Comparison of ENCODE assay signal across 1 cellular context in the genomic region with DNA sequence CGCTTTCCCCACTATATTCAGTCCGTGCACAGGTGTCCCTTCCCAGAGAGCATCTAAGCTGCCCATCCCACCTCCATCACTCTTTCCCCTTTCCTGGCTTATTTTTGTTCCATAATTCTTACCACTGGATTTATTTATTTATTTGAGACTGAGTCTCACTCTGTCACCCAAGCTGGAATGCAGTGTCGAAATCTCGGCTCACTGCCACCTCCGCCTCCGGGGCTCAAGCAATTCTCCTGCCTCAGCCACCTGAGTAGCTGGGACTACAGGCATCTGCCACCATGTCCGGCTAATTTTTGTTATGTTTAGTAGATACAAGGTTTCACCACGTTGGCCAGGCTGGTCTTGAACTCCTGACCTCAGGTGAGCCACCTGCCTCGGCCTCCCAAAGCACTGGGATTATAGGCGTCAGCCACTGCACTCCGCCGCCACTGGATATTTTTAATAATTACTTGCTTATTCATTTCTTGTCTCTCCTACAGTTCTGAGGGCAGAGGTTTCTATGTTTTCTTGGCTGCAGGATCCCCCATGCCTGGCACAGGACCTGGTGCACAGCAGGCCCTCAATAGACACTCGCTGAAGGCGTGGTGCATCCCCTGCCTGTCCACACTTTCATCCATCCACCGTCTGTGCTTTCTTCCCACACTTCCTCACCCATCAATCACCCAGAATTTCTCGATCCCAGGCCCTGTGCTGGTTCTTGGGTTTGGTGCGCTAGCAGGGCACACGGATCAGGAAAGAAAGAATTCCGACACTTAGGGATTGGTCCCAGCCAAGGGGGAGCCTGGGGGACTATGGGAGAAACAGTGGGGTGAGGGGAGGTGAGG.
TF ChIP-seq lines count a peak whose summit lies in the region.

No MANE protein-coding gene starts in this region.

TF ChIP-seq in GM23338, 12 proteins besides CTCF, POLR2A, EP300 and RAD21:
- TF ChIP-seq, protein P1, sequence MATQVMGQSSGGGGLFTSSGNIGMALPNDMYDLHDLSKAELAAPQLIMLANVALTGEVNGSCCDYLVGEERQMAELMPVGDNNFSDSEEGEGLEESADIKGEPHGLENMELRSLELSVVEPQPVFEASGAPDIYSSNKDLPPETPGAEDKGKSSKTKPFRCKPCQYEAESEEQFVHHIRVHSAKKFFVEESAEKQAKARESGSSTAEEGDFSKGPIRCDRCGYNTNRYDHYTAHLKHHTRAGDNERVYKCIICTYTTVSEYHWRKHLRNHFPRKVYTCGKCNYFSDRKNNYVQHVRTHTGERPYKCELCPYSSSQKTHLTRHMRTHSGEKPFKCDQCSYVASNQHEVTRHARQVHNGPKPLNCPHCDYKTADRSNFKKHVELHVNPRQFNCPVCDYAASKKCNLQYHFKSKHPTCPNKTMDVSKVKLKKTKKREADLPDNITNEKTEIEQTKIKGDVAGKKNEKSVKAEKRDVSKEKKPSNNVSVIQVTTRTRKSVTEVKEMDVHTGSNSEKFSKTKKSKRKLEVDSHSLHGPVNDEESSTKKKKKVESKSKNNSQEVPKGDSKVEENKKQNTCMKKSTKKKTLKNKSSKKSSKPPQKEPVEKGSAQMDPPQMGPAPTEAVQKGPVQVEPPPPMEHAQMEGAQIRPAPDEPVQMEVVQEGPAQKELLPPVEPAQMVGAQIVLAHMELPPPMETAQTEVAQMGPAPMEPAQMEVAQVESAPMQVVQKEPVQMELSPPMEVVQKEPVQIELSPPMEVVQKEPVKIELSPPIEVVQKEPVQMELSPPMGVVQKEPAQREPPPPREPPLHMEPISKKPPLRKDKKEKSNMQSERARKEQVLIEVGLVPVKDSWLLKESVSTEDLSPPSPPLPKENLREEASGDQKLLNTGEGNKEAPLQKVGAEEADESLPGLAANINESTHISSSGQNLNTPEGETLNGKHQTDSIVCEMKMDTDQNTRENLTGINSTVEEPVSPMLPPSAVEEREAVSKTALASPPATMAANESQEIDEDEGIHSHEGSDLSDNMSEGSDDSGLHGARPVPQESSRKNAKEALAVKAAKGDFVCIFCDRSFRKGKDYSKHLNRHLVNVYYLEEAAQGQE (IDR thresholded peaks at IDR 0.05; ENCODE audit: unreplicated experiment): no peak
- TF ChIP-seq CREB1 (CRISPR knock-in tag; IDR thresholded peaks at IDR 0.05; ENCODE audit: low read depth) (no peak), ZNF114 (CRISPR knock-in tag; IDR thresholded peaks at IDR 0.05) (no peak), ZNF331 (CRISPR knock-in tag; IDR thresholded peaks at IDR 0.05; ENCODE audit: low read depth) (no peak), STAT1 (IDR thresholded peaks at IDR 0.05; ENCODE audit: unreplicated experiment) (no peak), JUNB (IDR thresholded peaks at IDR 0.05; ENCODE audit: unreplicated experiment) (no peak), EZH2 (IDR thresholded peaks at IDR 0.05; ENCODE audit: low read depth, unreplicated experiment) (no peak), EZH2phosphoT487 (IDR thresholded peaks at IDR 0.05; ENCODE audit: unreplicated experiment) (no peak), NANOG (IDR thresholded peaks at IDR 0.05; ENCODE audit: borderline replicate concordance) (no peak), POLR2AphosphoS5 (IDR thresholded peaks at IDR 0.05; ENCODE audit: low read depth) (no peak)
- TF ChIP-seq, protein P2, sequence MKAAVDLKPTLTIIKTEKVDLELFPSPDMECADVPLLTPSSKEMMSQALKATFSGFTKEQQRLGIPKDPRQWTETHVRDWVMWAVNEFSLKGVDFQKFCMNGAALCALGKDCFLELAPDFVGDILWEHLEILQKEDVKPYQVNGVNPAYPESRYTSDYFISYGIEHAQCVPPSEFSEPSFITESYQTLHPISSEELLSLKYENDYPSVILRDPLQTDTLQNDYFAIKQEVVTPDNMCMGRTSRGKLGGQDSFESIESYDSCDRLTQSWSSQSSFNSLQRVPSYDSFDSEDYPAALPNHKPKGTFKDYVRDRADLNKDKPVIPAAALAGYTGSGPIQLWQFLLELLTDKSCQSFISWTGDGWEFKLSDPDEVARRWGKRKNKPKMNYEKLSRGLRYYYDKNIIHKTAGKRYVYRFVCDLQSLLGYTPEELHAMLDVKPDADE (IDR thresholded peaks at IDR 0.05): no peak
- TF ChIP-seq, protein P3, sequence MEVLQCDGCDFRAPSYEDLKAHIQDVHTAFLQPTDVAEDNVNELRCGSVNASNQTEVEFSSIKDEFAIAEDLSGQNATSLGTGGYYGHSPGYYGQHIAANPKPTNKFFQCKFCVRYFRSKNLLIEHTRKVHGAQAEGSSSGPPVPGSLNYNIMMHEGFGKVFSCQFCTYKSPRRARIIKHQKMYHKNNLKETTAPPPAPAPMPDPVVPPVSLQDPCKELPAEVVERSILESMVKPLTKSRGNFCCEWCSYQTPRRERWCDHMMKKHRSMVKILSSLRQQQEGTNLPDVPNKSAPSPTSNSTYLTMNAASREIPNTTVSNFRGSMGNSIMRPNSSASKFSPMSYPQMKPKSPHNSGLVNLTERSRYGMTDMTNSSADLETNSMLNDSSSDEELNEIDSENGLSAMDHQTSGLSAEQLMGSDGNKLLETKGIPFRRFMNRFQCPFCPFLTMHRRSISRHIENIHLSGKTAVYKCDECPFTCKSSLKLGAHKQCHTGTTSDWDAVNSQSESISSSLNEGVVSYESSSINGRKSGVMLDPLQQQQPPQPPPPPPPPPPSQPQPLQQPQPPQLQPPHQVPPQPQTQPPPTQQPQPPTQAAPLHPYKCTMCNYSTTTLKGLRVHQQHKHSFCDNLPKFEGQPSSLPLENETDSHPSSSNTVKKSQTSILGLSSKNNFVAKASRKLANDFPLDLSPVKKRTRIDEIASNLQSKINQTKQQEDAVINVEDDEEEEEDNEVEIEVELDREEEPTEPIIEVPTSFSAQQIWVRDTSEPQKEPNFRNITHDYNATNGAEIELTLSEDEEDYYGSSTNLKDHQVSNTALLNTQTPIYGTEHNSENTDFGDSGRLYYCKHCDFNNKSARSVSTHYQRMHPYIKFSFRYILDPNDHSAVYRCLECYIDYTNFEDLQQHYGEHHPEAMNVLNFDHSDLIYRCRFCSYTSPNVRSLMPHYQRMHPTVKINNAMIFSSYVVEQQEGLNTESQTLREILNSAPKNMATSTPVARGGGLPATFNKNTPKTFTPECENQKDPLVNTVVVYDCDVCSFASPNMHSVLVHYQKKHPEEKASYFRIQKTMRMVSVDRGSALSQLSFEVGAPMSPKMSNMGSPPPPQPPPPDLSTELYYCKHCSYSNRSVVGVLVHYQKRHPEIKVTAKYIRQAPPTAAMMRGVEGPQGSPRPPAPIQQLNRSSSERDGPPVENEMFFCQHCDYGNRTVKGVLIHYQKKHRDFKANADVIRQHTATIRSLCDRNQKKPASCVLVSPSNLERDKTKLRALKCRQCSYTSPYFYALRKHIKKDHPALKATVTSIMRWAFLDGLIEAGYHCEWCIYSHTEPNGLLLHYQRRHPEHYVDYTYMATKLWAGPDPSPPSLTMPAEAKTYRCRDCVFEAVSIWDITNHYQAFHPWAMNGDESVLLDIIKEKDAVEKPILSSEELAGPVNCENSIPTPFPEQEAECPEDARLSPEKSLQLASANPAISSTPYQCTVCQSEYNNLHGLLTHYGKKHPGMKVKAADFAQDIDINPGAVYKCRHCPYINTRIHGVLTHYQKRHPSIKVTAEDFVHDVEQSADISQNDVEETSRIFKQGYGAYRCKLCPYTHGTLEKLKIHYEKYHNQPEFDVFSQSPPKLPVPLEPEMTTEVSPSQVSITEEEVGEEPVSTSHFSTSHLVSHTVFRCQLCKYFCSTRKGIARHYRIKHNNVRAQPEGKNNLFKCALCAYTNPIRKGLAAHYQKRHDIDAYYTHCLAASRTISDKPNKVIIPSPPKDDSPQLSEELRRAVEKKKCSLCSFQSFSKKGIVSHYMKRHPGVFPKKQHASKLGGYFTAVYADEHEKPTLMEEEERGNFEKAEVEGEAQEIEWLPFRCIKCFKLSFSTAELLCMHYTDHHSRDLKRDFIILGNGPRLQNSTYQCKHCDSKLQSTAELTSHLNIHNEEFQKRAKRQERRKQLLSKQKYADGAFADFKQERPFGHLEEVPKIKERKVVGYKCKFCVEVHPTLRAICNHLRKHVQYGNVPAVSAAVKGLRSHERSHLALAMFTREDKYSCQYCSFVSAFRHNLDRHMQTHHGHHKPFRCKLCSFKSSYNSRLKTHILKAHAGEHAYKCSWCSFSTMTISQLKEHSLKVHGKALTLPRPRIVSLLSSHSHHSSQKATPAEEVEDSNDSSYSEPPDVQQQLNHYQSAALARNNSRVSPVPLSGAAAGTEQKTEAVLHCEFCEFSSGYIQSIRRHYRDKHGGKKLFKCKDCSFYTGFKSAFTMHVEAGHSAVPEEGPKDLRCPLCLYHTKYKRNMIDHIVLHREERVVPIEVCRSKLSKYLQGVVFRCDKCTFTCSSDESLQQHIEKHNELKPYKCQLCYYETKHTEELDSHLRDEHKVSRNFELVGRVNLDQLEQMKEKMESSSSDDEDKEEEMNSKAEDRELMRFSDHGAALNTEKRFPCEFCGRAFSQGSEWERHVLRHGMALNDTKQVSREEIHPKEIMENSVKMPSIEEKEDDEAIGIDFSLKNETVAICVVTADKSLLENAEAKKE (CRISPR knock-in tag; IDR thresholded peaks at IDR 0.05): no peak
TF ChIP-seq in GM23338: peak in this region for 0.
